2 cellular contexts compared by ENCODE assay signal in genomic region chr11:650482-650881, GRCh38.
TF ChIP-seq lines count a peak whose summit lies in the region.

No MANE protein-coding gene starts in this region.

TF ChIP-seq in SK-N-SH treated with all-trans-retinoic acid at 6 μM for 48 hours, 23 proteins besides CTCF, POLR2A, EP300 and RAD21:
- TF ChIP-seq ZNF565 (CRISPR knock-in tag; conservative IDR thresholded peaks at IDR 0.05; ENCODE audit: low read depth) (no peak), RARB (CRISPR knock-in tag; IDR thresholded peaks at IDR 0.05) (no peak), PATZ1 (CRISPR knock-in tag; IDR thresholded peaks at IDR 0.05; ENCODE audit: borderline replicate concordance) (no peak)
TF ChIP-seq in SK-N-SH treated with all-trans-retinoic acid at 6 μM for 48 hours: peak in this region for 0.

TF ChIP-seq in SK-N-SH, 30 proteins besides CTCF, POLR2A, EP300 and RAD21:
- TF ChIP-seq TEAD4 (IDR thresholded peaks at IDR 0.05; ENCODE audit: borderline replicate concordance, insufficient read depth) (no peak), TCF12 (IDR thresholded peaks at IDR 0.05) (no peak), USF2 (IDR thresholded peaks at IDR 0.05; ENCODE audit: borderline replicate concordance, low read depth, low read length) (no peak), USF1 (IDR thresholded peaks at IDR 0.05; ENCODE audit: borderline replicate concordance, low read depth) (no peak), FOXJ3 (CRISPR knock-in tag; IDR thresholded peaks at IDR 0.05) (no peak), SMC3 (IDR thresholded peaks at IDR 0.05; ENCODE audit: low read depth, low read length) (no peak)
